3 cellular contexts compared by ENCODE assay signal in genomic region chr4:159256037-159256436, GRCh38.
TF ChIP-seq lines count a peak whose summit lies in the region.

No MANE protein-coding gene starts in this region.

TF ChIP-seq in SK-N-SH, 30 proteins besides CTCF, POLR2A, EP300 and RAD21 (continued from another document):
- no peak for TF ChIP-seq ZBTB33 (IDR thresholded peaks at IDR 0.05; ENCODE audit: borderline replicate concordance, low read depth)
- no peak for TF ChIP-seq POLR2AphosphoS5 (IDR thresholded peaks at IDR 0.05; ENCODE audit: low read depth, low read length)
- TF ChIP-seq USF2 (IDR thresholded peaks at IDR 0.05; ENCODE audit: borderline replicate concordance, low read depth, low read length): no peak
- TF ChIP-seq REST (IDR thresholded peaks at IDR 0.05; ENCODE audit: low read depth, low read length): no peak

TF ChIP-seq in SK-N-SH treated with all-trans-retinoic acid at 6 μM for 48 hours, 23 proteins besides CTCF, POLR2A, EP300 and RAD21 (continued from another document):
- no peak for TF ChIP-seq PATZ1 (CRISPR knock-in tag; IDR thresholded peaks at IDR 0.05; ENCODE audit: borderline replicate concordance)
- no peak for TF ChIP-seq SNAI2 (CRISPR knock-in tag; IDR thresholded peaks at IDR 0.05)

TF ChIP-seq in HCT116, 20 proteins besides CTCF, POLR2A, EP300 and RAD21 (continued from another document):
- no peak for TF ChIP-seq REST (IDR thresholded peaks at IDR 0.05; ENCODE audit: low read depth)
- no peak for TF ChIP-seq ZBTB33 (IDR thresholded peaks at IDR 0.05; ENCODE audit: extremely low read depth, insufficient replicate concordance, low read length)
- no peak for TF ChIP-seq FOSL1 (IDR thresholded peaks at IDR 0.05; ENCODE audit: low read depth)
TF ChIP-seq in HCT116: peak in this region for 0.
